Comparison of ENCODE assay signal across 10 cellular contexts in the genomic region with DNA sequence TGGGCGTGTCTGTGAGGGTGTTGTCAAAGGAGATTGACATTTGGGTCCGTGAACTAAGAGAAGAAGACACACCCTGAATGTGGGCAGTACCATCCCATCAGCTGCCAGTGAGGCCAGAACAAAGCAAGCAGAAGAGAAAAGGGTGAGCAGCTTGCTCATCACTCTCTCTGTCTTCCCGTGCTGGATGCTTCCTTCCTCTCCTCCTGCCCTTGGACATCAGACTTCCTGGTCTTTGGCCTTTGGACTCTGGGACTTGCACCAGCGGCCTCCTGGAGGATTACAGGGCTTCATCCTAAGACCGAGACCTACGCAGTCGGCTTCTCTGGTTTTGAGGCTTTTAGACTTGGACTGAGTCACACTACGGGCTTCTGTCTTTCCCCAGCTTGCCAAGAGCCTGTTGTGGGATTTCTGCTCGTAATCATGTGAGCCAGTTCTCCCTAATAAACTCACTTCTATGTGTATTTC. TPM values are rescaled to one million over a fixed set of nuclear protein-coding genes. Genes with fewer than 3 reads are reported as not detected.
A peak's percentile ranks its signal among the peaks of the same experiment; 100 is the strongest.
DNase-seq lines count a peak whose midpoint lies in the region; ATAC-seq and TF ChIP-seq lines count a peak whose summit lies in the region.
"Had no signal": no experiment of that assay in that cellular context is flagged by ENCODE, and none has a peak within 500 bp of the region (broad histone marks: within the 10 kb centered on the region; RNA-seq: fewer than 3 reads in every experiment).

No MANE protein-coding gene starts in this region.

- H3K27me3 Mint-ChIP-seq in nephron progenitor cell (ENCODE audit: low read depth, poor library complexity): peaks cover 17% of the 10 kb centered on the region

- H3K4me3 ChIP-seq in HUES6 (ENCODE audit: low read depth, low read length): no peak overlapping the region
- H3K4me3 ChIP-seq in gastrocnemius medialis: no peak overlapping the region

- H3K4me1 Mint-ChIP-seq in nephron progenitor cell: peaks cover 30% of the 10 kb centered on the region

- no peak for TF ChIP-seq POLR2A in gastrocnemius medialis (IDR thresholded peaks at IDR 0.05)

- intact Hi-C loops in gastrocnemius medialis (cut with DNase I; ENCODE audit: low total_unique reads): loop anchor here (2.0 to 5.0 kb wide), 2 partner anchors 22 to 73 kb away; no protein-coding TSS in a partner anchor

- in situ Hi-C loops in gastrocnemius medialis (cut with MboI; ENCODE audit: low sequenced_read_pairs in 4 of 4): no loop called here

- TF ChIP-seq CTCF in foreskin keratinocyte (conservative IDR thresholded peaks at IDR 0.05) (no peak), gastrocnemius medialis (IDR thresholded peaks at IDR 0.05 in 4 of 5, conservative IDR thresholded peaks at IDR 0.05 in 1 of 5) (no peak), GM20000 (IDR thresholded peaks at IDR 0.05; ENCODE audit: extremely low read depth, missing control alignments) (no peak), nephron progenitor cell (IDR thresholded peaks at IDR 0.05) (no peak)

- 0 out of 2 replicates have a peak, but pooled peaks cover 3% of the 10 kb centered on the region for H3K4me1 ChIP-seq in HUES6 (ENCODE audit: control insufficient read depth, insufficient read depth, low read length)
- H3K4me1 ChIP-seq in foreskin keratinocyte: no peaks in the 10 kb centered on the region
- H3K4me1 ChIP-seq in gastrocnemius medialis: peaks cover 12 to 15% of the 10 kb centered on the region in 2 donors

- H3K27me3 ChIP-seq in HUES6 (ENCODE audit: control insufficient read depth, insufficient read depth, low read length) (0 out of 2 replicates have a peak, but pooled peaks cover 2% of the 10 kb centered on the region), foreskin keratinocyte (peaks cover 52% of the 10 kb centered on the region), gastrocnemius medialis (no peaks in the 10 kb centered on the region)

- no peaks in the 10 kb centered on the region for H3K36me3 ChIP-seq in HUES6 (ENCODE audit: control insufficient read depth, insufficient read depth, low read length)
- no peaks in the 10 kb centered on the region for H3K36me3 ChIP-seq in gastrocnemius medialis

- H3K9ac ChIP-seq in HUES6 (ENCODE audit: low read length): peak overlapping the region; percentile 0

- H3K9me3 ChIP-seq in HUES6 (ENCODE audit: control insufficient read depth, insufficient read depth, low read depth, low read length) (no peaks in the 10 kb centered on the region), gastrocnemius medialis (no peaks in the 10 kb centered on the region)

- H3K27ac ChIP-seq in HUES6 (ENCODE audit: low read depth, low read length) (no peak overlapping the region), foreskin keratinocyte (no peak overlapping the region), gastrocnemius medialis (peak overlapping the region in 3 of 4 donors; percentile 21 to 44 (median 27))

- no peak overlapping the region for H3K27ac Mint-ChIP-seq in nephron progenitor cell

- DNase-seq in SW480 (ENCODE audit: low spot score) (peak; percentile 81), foreskin keratinocyte (peak in 1 of 2 donors; percentile 44), gastrocnemius medialis (peak in 1 of 2 donors; percentile 37), GM20000 (ENCODE audit: low spot score) (no peak), EL (no peak), nephron progenitor cell (no peak)
- DNase-seq: NCI-H82 had no signal

- peaks cover 7% of the 10 kb centered on the region for H3K9me3 Mint-ChIP-seq in nephron progenitor cell

- ATAC-seq in foreskin keratinocyte (peak; percentile 59), gastrocnemius medialis (peak in 1 of 2 donors; percentile 45), HG03460 (IDR thresholded peaks at IDR 0.05; ENCODE audit: unreplicated experiment) (no peak)

- no peak overlapping the region for H3K4me3 Mint-ChIP-seq in nephron progenitor cell

- no peaks in the 10 kb centered on the region for H3K36me3 Mint-ChIP-seq in nephron progenitor cell (ENCODE audit: low read depth)

RNA-seq across cellular contexts. Expression of a gene that starts 18.8 kb away (rescaled TPM):
- total RNA-seq in foreskin keratinocyte (14.7 TPM in 2 replicates), gastrocnemius medialis (10 to 100 TPM in 3 of 4 donors, 1 to 10 TPM in 1; 8.7 to 25.5 (median 20.9) TPM)
- polyA plus RNA-seq in foreskin keratinocyte: 10.0 and 10.6 TPM in 2 replicates

RNA-seq across cellular contexts. Expression of a gene that starts 18.9 kb away (rescaled TPM):
- not detected in 2 replicates for total RNA-seq in foreskin keratinocyte
- polyA plus RNA-seq in foreskin keratinocyte: not detected in 2 replicates
- total RNA-seq in gastrocnemius medialis: 1 to 10 TPM in 3 of 4 donors, not detected in 1; 1.5 to 2.3 (median 2.0) TPM
- total RNA-seq: renal cortical epithelial cell had no signal

RNA-seq across cellular contexts. Expression of a gene that starts 32.4 kb away (rescaled TPM):
- 1.3 and 1.8 TPM in 2 replicates for total RNA-seq in foreskin keratinocyte
- polyA plus RNA-seq in foreskin keratinocyte: 1.2 and 2.2 TPM in 2 replicates
- total RNA-seq in gastrocnemius medialis: 10 to 100 TPM in 1 of 4 donors, 1 to 10 TPM in 2, under 1 TPM in 1; 0.87 to 11.1 (median 6.2) TPM

RNA-seq across cellular contexts. Expression of a gene that starts 59.9 kb away (rescaled TPM):
- total RNA-seq in foreskin keratinocyte: 0.85 and 0.88 TPM in 2 replicates
- polyA plus RNA-seq in foreskin keratinocyte: 0.25 and 0.54 TPM in 2 replicates
- total RNA-seq in gastrocnemius medialis: 10 to 100 TPM; 16.6 to 23.4 (median 19.3) TPM

Comparison
In these comparisons a context has a peak if more than half of its experiments do, and no peak if none do; other contexts are left out.
1. H3K27ac ChIP-seq: peak in gastrocnemius medialis (3 of 4); none in HUES6 (single experiment) and foreskin keratinocyte (single experiment).